Comparison of ENCODE assay signal across 26 cellular contexts in genomic region chr2:233285921-233286320, GRCh38. TPM values are rescaled to one million over a fixed set of nuclear protein-coding genes. Genes with fewer than 3 reads are reported as not detected.
DNase-seq lines count a peak whose midpoint lies in the region; FAIRE-seq and TF ChIP-seq lines count a peak whose summit lies in the region.
"Had no signal": no experiment of that assay in that cellular context is flagged by ENCODE, and none has a peak within 500 bp of the region (broad histone marks: within the 10 kb centered on the region; RNA-seq: fewer than 3 reads in every experiment).

No MANE protein-coding gene starts in this region.

- H3K27me3 Mint-ChIP-seq in activated T-cell treated with anti-CD3 and anti-CD28 coated beads, Interleukin-2, amount 50 U/mL, for 24 hours = no peaks in the 10 kb centered on the region
- H3K27me3 Mint-ChIP-seq in endothelial cell (ENCODE audit: unreplicated experiment) = no peaks in the 10 kb centered on the region

- TF ChIP-seq POLR2A in GM12891 (IDR thresholded peaks at IDR 0.05; ENCODE audit: low read depth, low read length) (no peak), uterus (IDR thresholded peaks at IDR 0.05) (no peak)

- no peaks in the 10 kb centered on the region for H3K4me1 ChIP-seq in uterus

- H3K36me3 ChIP-seq in uterus = no peaks in the 10 kb centered on the region

- H3K4me3 ChIP-seq in uterus = no peak overlapping the region
- H3K4me3 ChIP-seq: BLaER1, esophagus muscularis mucosa, K562, vagina had no signal

- no peaks in the 10 kb centered on the region for H3K9me3 ChIP-seq in uterus
- H3K9me3 ChIP-seq: BLaER1, esophagus muscularis mucosa, neutrophil, vagina had no signal

- no peak overlapping the region for H3K27ac ChIP-seq in uterus
- H3K27ac ChIP-seq: BLaER1, esophagus muscularis mucosa, neutrophil, vagina had no signal

- no peak for FAIRE-seq in GM12891 (lab: Jason Lieb, UNC)
- FAIRE-seq: G401.6, K562 had no signal

- peaks cover 29% of the 10 kb centered on the region for H3K4me1 Mint-ChIP-seq in activated T-cell treated with anti-CD3 and anti-CD28 coated beads, Interleukin-2, amount 50 U/mL, for 24 hours (ENCODE audit: low read depth)
- H3K4me1 Mint-ChIP-seq in endothelial cell (ENCODE audit: unreplicated experiment) = no peaks in the 10 kb centered on the region

- intact Hi-C loops in uterus (cut with DNase I; ENCODE audit: low total_unique reads) = no loop called here

- DNase-seq in activated T-cell treated with anti-CD3 and anti-CD28 coated beads, Interleukin-2, amount 50 U/mL, for 24 hours = peak; percentile 6
- DNase-seq in activated T-cell treated with anti-CD3 and anti-CD28 coated beads for 4 hours = no peak
- DNase-seq in LHCN-M2 (ENCODE audit: low read depth) = peak; percentile 3
- no peak for DNase-seq in endothelial cell (ENCODE audit: low spot score)
- DNase-seq in non-pigmented ciliary epithelial cell (ENCODE audit: low read depth) = peak; percentile 34
- DNase-seq in occipital lobe (lab: John Stamatoyannopoulos, UW) = no peak
- DNase-seq in GM12891 (ENCODE audit: insufficient read length, low spot score) = no peak
- no peak for DNase-seq in uterus
- DNase-seq: 8988T; activated CD4-positive, alpha-beta T cell treated with anti-CD3 and anti-CD28 coated beads for 4 hours; activated effector memory CD4-positive, alpha-beta T cell treated with Interleukin-2 at 50 U/mL for 16 hours; anterior cingulate cortex; effector CD8-positive, alpha-beta T cell; NCI-H69; stimulated activated CD8-positive, alpha-beta memory T cell treated with anti-CD3 and anti-CD28 coated beads, Interleukin-4, amount 100 ng/mL, for 48 hours had no signal

- peak overlapping the region; percentile 69 for H3K27ac Mint-ChIP-seq in activated T-cell treated with anti-CD3 and anti-CD28 coated beads, Interleukin-2, amount 50 U/mL, for 24 hours
- H3K27ac Mint-ChIP-seq in endothelial cell (ENCODE audit: unreplicated experiment) = peak overlapping the region; percentile 7

- peaks cover 95% of the 10 kb centered on the region for H3K36me3 Mint-ChIP-seq in activated T-cell treated with anti-CD3 and anti-CD28 coated beads, Interleukin-2, amount 50 U/mL, for 24 hours (ENCODE audit: low read depth)
- H3K36me3 Mint-ChIP-seq in endothelial cell (ENCODE audit: low read depth, unreplicated experiment) = peaks cover 48% of the 10 kb centered on the region

- H3K4me3 Mint-ChIP-seq in activated T-cell treated with anti-CD3 and anti-CD28 coated beads, Interleukin-2, amount 50 U/mL, for 24 hours = no peak overlapping the region
- no peak overlapping the region for H3K4me3 Mint-ChIP-seq in endothelial cell (ENCODE audit: unreplicated experiment)

- H3K9me3 Mint-ChIP-seq in activated T-cell treated with anti-CD3 and anti-CD28 coated beads, Interleukin-2, amount 50 U/mL, for 24 hours = no peaks in the 10 kb centered on the region
- H3K9me3 Mint-ChIP-seq in endothelial cell (ENCODE audit: unreplicated experiment) = no peaks in the 10 kb centered on the region

- H3K27me3 ChIP-seq in uterus = no peaks in the 10 kb centered on the region
- H3K27me3 ChIP-seq: BLaER1, esophagus muscularis mucosa, neutrophil, vagina had no signal

- TF ChIP-seq CTCF in endothelial cell (IDR thresholded peaks at IDR 0.05; ENCODE audit: unreplicated experiment) = no peak
- no peak for TF ChIP-seq CTCF in uterus (IDR thresholded peaks at IDR 0.05)

TF ChIP-seq in GM12891, 5 proteins besides CTCF, POLR2A, EP300 and RAD21:
- TF ChIP-seq SPI1 (IDR thresholded peaks at IDR 0.05; ENCODE audit: low read depth, low read length) (no peak), POLR2AphosphoS5 (IDR thresholded peaks at IDR 0.05; ENCODE audit: low read depth, low read length) (no peak), PAX5 (IDR thresholded peaks at IDR 0.05; ENCODE audit: insufficient read depth, low read length, severe bottlenecking) (no peak), POU2F2 (IDR thresholded peaks at IDR 0.05; ENCODE audit: low read depth, low read length) (no peak), TAF1 (IDR thresholded peaks at IDR 0.05; ENCODE audit: low read depth, low read length) (no peak)

RNA-seq across cellular contexts. Expression of gene SAG, which starts 21.7 kb away (rescaled TPM):
- not detected in 2 replicates for total RNA-seq in LHCN-M2 (2014; rRNA removed)
- not detected for polyA plus RNA-seq in LHCN-M2 (2012)
- total RNA-seq in endothelial cell (ENCODE audit: unreplicated experiment) = not detected
- not detected for total RNA-seq in occipital lobe
- not detected for polyA plus RNA-seq in GM12891 (2012; ENCODE audit: low read depth, missing spikeins)
- total RNA-seq in uterus = under 1 TPM in 1 of 4 donors, not detected in 3; 0.07 TPM
- total RNA-seq: chondrocyte, esophagus muscularis mucosa, lower leg skin, mucosa of gallbladder, Right ventricle myocardium inferior, subcutaneous adipose tissue, vagina had no signal

RNA-seq across cellular contexts. Expression of gene ATG16L1, which starts 34.4 kb away (rescaled TPM):
- total RNA-seq in LHCN-M2 (2014; rRNA removed) (34.2 and 39.8 TPM in 2 replicates), endothelial cell (ENCODE audit: unreplicated experiment) (39.5 TPM), occipital lobe (36.7 TPM), uterus (10 to 100 TPM; 26.2 to 42.9 (median 31.9) TPM)
- 10.2 TPM for polyA plus RNA-seq in LHCN-M2 (2012)
- polyA plus RNA-seq in GM12891 (2012; ENCODE audit: low read depth, missing spikeins) = 10.4 TPM

Comparison
In these comparisons a context has a peak if more than half of its experiments do, and no peak if none do; other contexts are left out.
1. DNase-seq: peak in activated T-cell treated with anti-CD3 and anti-CD28 coated beads, Interleukin-2, amount 50 U/mL, for 24 hours (single experiment), LHCN-M2 (single experiment) and non-pigmented ciliary epithelial cell (single experiment); none in activated T-cell treated with anti-CD3 and anti-CD28 coated beads for 4 hours (single experiment), endothelial cell (single experiment), occipital lobe (single experiment), GM12891 (single experiment) and uterus (0 of 2).